1 cellular context compared by ENCODE assay signal in the genomic region with DNA sequence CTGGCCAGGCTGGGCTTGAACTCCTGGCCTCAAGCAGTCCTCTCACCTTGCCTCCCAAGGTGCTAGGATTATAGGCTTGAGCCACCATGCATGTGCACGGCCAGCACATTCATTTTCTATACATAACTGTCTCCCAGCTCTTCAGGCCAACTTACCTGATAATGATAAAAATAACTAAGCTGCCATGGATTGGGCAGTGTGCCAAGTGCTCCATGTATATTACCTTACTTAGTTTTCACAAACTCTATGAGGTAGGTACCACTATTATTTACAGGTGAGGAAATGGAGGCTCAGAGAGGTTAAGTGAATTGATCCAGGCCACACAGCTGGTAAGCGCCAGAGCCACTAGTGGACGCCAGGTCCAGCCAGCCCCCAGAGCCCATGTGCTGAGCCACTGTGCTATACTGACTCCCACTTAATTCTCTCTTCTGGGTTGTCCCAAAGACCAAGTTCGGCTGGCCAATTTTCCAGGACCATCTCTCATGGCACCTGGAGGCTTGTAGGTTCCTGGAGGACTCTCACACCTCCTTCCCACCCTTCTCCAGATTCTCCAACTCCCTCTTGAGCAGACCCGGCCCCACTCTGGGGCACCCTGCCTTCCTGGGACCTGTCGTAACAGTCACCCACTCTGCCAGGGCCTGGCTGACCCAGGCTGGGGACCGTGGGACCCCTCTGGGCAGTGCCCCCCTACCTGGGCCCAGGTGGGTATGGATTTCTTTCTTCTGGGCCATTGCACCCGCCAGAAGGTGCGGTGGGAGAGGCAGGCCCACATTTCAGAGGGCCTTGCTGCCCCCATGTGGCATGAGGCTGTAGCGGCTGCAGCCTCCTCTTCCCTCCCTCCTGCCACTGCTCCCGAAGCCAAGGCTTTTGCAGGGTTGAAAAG.
TF ChIP-seq lines count a peak whose summit lies in the region.

No MANE protein-coding gene starts in this region.

TF ChIP-seq in endothelial cell of umbilical vein, 7 proteins besides CTCF, POLR2A, EP300 and RAD21:
- no peak for TF ChIP-seq FOS (IDR thresholded peaks at IDR 0.05; ENCODE audit: borderline replicate concordance, insufficient read depth, low read length)
